Comparison of ENCODE assay signal across 39 cellular contexts in the genomic region with DNA sequence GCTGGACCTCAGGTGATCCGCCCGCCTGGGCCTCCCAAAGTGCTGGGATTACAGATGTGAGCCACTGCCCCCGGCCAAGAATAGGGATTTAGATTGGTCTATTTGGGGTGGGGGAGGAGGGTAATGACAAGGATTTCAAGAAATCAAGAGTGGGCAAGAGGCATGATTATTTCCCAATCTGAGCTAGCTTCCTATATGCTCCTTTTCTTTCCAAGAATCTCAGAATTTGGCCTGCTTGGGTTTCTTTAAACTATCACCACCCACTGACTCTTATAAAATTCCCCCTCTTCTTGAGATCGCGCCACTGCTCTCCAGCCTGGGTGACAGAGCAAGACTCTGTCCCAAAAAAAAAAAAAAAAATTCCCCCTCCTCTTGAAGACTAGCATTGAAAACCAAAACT.
"Had no signal": no experiment of that assay in that cellular context is flagged by ENCODE, and none has a peak within 500 bp of the region (broad histone marks: within the 10 kb centered on the region; RNA-seq: fewer than 3 reads in every experiment).

No MANE protein-coding gene starts in this region.

- H3K27me3 Mint-ChIP-seq: activated naive CD4-positive, alpha-beta T cell treated with anti-CD3 and anti-CD28 coated beads, Interleukin-2, amount 50 U/mL, for 24 hours; activated naive CD8-positive, alpha-beta T cell; activated naive CD8-positive, alpha-beta T cell treated with anti-CD3 and anti-CD28 coated beads, Interleukin-2, amount 10 ng/mL, durations not matched to agents 7 days and 5 days; activated T-cell treated with anti-CD3 and anti-CD28 coated beads, Interleukin-2, amount 50 U/mL, for 24 hours; activated T-helper 17 cell treated with anti-CD3 and anti-CD28 coated beads, Interleukin-2, amount 50 U/mL, for 72 hours; central memory CD8-positive, alpha-beta T cell had no signal

- FAIRE-seq: astrocyte, bronchial epithelial cell had no signal

- ATAC-seq: activated naive CD4-positive, alpha-beta T cell treated with anti-CD3 and anti-CD28 coated beads, Interleukin-2, amount 50 U/mL, for 72 hours; activated naive CD8-positive, alpha-beta T cell treated with anti-CD3 and anti-CD28 coated beads, Interleukin-2, amount 50 U/mL, for 24 hours; activated T-cell treated with anti-CD3 and anti-CD28 coated beads, Interleukin-2, amount 50 U/mL, for 4 hours; activated T-cell treated with anti-CD3 and anti-CD28 coated beads, Interleukin-2, amount 50 U/mL, for 72 hours; activated T-helper 17 cell treated with anti-CD3 and anti-CD28 coated beads, Interleukin-2, amount 50 U/mL, for 72 hours; body of pancreas had no signal

- H3K4me3 ChIP-seq: adrenal gland, ascending aorta, body of pancreas, breast epithelium, cardiac muscle cell had no signal

- H3K36me3 ChIP-seq: adrenal gland, ascending aorta, brain microvascular endothelial cell, breast epithelium, cardiac muscle cell had no signal

- H3K27me3 ChIP-seq: adrenal gland, ascending aorta, body of pancreas, brain microvascular endothelial cell, breast epithelium, cardiac muscle cell had no signal

- H3K9me3 Mint-ChIP-seq: activated naive CD4-positive, alpha-beta T cell treated with anti-CD3 and anti-CD28 coated beads for 36 hours; activated naive CD4-positive, alpha-beta T cell treated with anti-CD3 and anti-CD28 coated beads, Interleukin-2, amount 10 ng/mL, durations not matched to agents 7 days and 5 days; activated naive CD4-positive, alpha-beta T cell treated with anti-CD3 and anti-CD28 coated beads, Interleukin-2, amount 50 U/mL, for 24 hours; activated naive CD4-positive, alpha-beta T cell treated with anti-CD3 and anti-CD28 coated beads, Interleukin-2, amount 50 U/mL, for 72 hours; activated naive CD8-positive, alpha-beta T cell treated with anti-CD3 and anti-CD28 coated beads for 36 hours; activated naive CD8-positive, alpha-beta T cell treated with anti-CD3 and anti-CD28 coated beads, Interleukin-2, amount 10 ng/mL, durations not matched to agents 7 days and 5 days; activated naive CD8-positive, alpha-beta T cell treated with anti-CD3 and anti-CD28 coated beads, Interleukin-2, amount 50 U/mL, for 24 hours; activated T-cell treated with anti-CD3 and anti-CD28 coated beads, Interleukin-2, amount 50 U/mL, for 24 hours; activated T-cell treated with anti-CD3 and anti-CD28 coated beads, Interleukin-2, amount 50 U/mL, for 4 hours; activated T-helper 1 cell treated with anti-CD3 and anti-CD28 coated beads, Interleukin-12 subunit alpha, Interleukin-12 subunit beta, Interleukin-2, Interleukin-4 antibody, amounts not matched to agents 30 ng/mL and 10 ng/mL and 1 ng/mL, durations not matched to agents 14 hours and 24 hours and 36 hours; activated T-helper 17 cell treated with anti-CD3 and anti-CD28 coated beads, Interleukin-2, amount 50 U/mL, for 72 hours; activated T-helper 2 cell treated with anti-CD3 and anti-CD28 coated beads, Interferon-gamma antibody, Interleukin-2, Interleukin-4, amounts not matched to agents 10 μg/mL and 5 μg/mL and 100 μg/mL, durations not matched to agents 14 hours and 24 hours and 36 hours; central memory CD8-positive, alpha-beta T cell had no signal

- H3K4me3 Mint-ChIP-seq: activated naive CD4-positive, alpha-beta T cell treated with anti-CD3 and anti-CD28 coated beads for 36 hours; activated naive CD4-positive, alpha-beta T cell treated with anti-CD3 and anti-CD28 coated beads, Interleukin-2, amount 10 ng/mL, durations not matched to agents 7 days and 5 days; activated naive CD8-positive, alpha-beta T cell; activated naive CD8-positive, alpha-beta T cell treated with anti-CD3 and anti-CD28 coated beads for 36 hours; activated naive CD8-positive, alpha-beta T cell treated with anti-CD3 and anti-CD28 coated beads, Interleukin-2, amount 10 ng/mL, durations not matched to agents 7 days and 5 days; activated naive CD8-positive, alpha-beta T cell treated with anti-CD3 and anti-CD28 coated beads, Interleukin-2, amount 50 U/mL, for 24 hours; activated T-cell treated with anti-CD3 and anti-CD28 coated beads, Interleukin-2, amount 50 U/mL, for 24 hours; activated T-cell treated with anti-CD3 and anti-CD28 coated beads, Interleukin-2, amount 50 U/mL, for 4 hours; activated T-cell treated with anti-CD3 and anti-CD28 coated beads, Interleukin-2, amount 50 U/mL, for 72 hours; activated T-helper 1 cell treated with anti-CD3 and anti-CD28 coated beads, Interleukin-12 subunit alpha, Interleukin-12 subunit beta, Interleukin-2, Interleukin-4 antibody, amounts not matched to agents 30 ng/mL and 10 ng/mL and 1 ng/mL, durations not matched to agents 14 hours and 24 hours and 36 hours; activated T-helper 17 cell treated with anti-CD3 and anti-CD28 coated beads, Interleukin-2, amount 50 U/mL, for 72 hours; central memory CD8-positive, alpha-beta T cell had no signal

- H3K27ac Mint-ChIP-seq: activated naive CD4-positive, alpha-beta T cell treated with anti-CD3 and anti-CD28 coated beads for 36 hours; activated naive CD4-positive, alpha-beta T cell treated with anti-CD3 and anti-CD28 coated beads, Interleukin-2, amount 10 ng/mL, durations not matched to agents 7 days and 5 days; activated naive CD4-positive, alpha-beta T cell treated with anti-CD3 and anti-CD28 coated beads, Interleukin-2, amount 50 U/mL, for 24 hours; activated naive CD4-positive, alpha-beta T cell treated with anti-CD3 and anti-CD28 coated beads, Interleukin-2, amount 50 U/mL, for 72 hours; activated naive CD8-positive, alpha-beta T cell; activated naive CD8-positive, alpha-beta T cell treated with anti-CD3 and anti-CD28 coated beads for 36 hours; activated naive CD8-positive, alpha-beta T cell treated with anti-CD3 and anti-CD28 coated beads, Interleukin-2, amount 10 ng/mL, durations not matched to agents 7 days and 5 days; activated naive CD8-positive, alpha-beta T cell treated with anti-CD3 and anti-CD28 coated beads, Interleukin-2, amount 50 U/mL, for 24 hours; activated T-cell treated with anti-CD3 and anti-CD28 coated beads, Interleukin-2, amount 50 U/mL, for 24 hours; activated T-cell treated with anti-CD3 and anti-CD28 coated beads, Interleukin-2, amount 50 U/mL, for 72 hours; activated T-helper 1 cell treated with anti-CD3 and anti-CD28 coated beads, Interleukin-12 subunit alpha, Interleukin-12 subunit beta, Interleukin-2, Interleukin-4 antibody, amounts not matched to agents 30 ng/mL and 10 ng/mL and 1 ng/mL, durations not matched to agents 14 hours and 24 hours and 36 hours; activated T-helper 17 cell treated with anti-CD3 and anti-CD28 coated beads, Interleukin-2, amount 50 U/mL, for 72 hours; activated T-helper 2 cell treated with anti-CD3 and anti-CD28 coated beads, Interferon-gamma antibody, Interleukin-2, Interleukin-4, amounts not matched to agents 10 μg/mL and 5 μg/mL and 100 μg/mL, durations not matched to agents 14 hours and 24 hours and 36 hours had no signal

- DNase-seq: activated effector memory CD4-positive, alpha-beta T cell treated with anti-CD3 and anti-CD28 coated beads, Interleukin-2, amount 50 U/mL, for 16 hours; activated effector memory CD4-positive, alpha-beta T cell treated with Interleukin-2 at 50 U/mL for 16 hours; activated gamma-delta T cell; activated gamma-delta T cell treated with Interleukin-2 at 50 U/mL for 16 hours; activated naive CD4-positive, alpha-beta T cell; activated naive CD4-positive, alpha-beta T cell treated with anti-CD3 and anti-CD28 coated beads for 36 hours; activated naive CD4-positive, alpha-beta T cell treated with anti-CD3 and anti-CD28 coated beads, Interleukin-2, amount 10 ng/mL, durations not matched to agents 7 days and 5 days; activated naive CD4-positive, alpha-beta T cell treated with anti-CD3 and anti-CD28 coated beads, Interleukin-2, amount 50 U/mL, for 16 hours; activated naive CD4-positive, alpha-beta T cell treated with Interleukin-2 at 50 U/mL for 16 hours; activated naive CD8-positive, alpha-beta T cell treated with anti-CD3 and anti-CD28 coated beads for 36 hours; activated naive CD8-positive, alpha-beta T cell treated with anti-CD3 and anti-CD28 coated beads, Interleukin-2, amount 10 ng/mL, durations not matched to agents 7 days and 5 days; activated naive CD8-positive, alpha-beta T cell treated with anti-CD3 and anti-CD28 coated beads, Interleukin-2, amount 50 U/mL, for 24 hours; activated T-cell treated with anti-CD3 and anti-CD28 coated beads, Interleukin-2, amount 50 U/mL, for 24 hours; activated T-cell treated with anti-CD3 and anti-CD28 coated beads, Interleukin-2, amount 50 U/mL, for 4 hours; activated T-cell treated with anti-CD3 and anti-CD28 coated beads, Interleukin-2, amount 50 U/mL, for 48 hours; activated T-cell treated with anti-CD3 and anti-CD28 coated beads, Interleukin-2, amount 50 U/mL, for 72 hours; adrenal gland; amniotic stem cell; amygdala; anterior cingulate cortex; aorta; body of pancreas; brain microvascular endothelial cell; caudate nucleus; central memory CD4-positive, alpha-beta T cell; cerebellar nuclear complex had no signal

- H3K27ac ChIP-seq: adrenal gland, ascending aorta, body of pancreas, brain microvascular endothelial cell, breast epithelium, cardiac muscle cell had no signal

- H3K9me3 ChIP-seq: adrenal gland, ascending aorta, body of pancreas, breast epithelium had no signal

- H3K36me3 Mint-ChIP-seq: activated naive CD4-positive, alpha-beta T cell treated with anti-CD3 and anti-CD28 coated beads, Interleukin-2, amount 50 U/mL, for 72 hours; activated naive CD8-positive, alpha-beta T cell; brain had no signal

- H3K4me1 ChIP-seq: breast epithelium had no signal
